1 cellular context compared by ENCODE assay signal in the genomic region with DNA sequence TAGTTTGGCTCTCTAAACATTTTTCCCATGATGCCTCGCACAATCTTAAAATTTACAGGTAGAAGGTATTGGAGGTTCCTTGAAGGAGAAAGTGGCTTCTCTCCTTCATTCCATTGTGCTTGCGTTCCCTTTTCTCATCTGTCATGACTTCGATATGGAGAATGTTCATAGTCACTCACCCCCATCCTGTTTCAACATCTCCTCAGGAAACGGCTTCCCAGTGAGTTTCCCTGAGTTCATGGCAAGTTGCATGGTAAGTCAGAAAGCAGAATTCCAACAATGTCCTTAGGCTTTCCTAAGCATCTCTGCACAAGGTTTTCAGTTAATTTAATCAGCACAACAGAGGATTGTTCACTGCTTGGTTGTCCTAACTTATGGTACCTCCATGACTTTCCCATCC.
TF ChIP-seq lines count a peak whose summit lies in the region.

No MANE protein-coding gene starts in this region.

TF ChIP-seq in GM23338, 12 proteins besides CTCF, POLR2A, EP300 and RAD21:
- TF ChIP-seq, protein P1, sequence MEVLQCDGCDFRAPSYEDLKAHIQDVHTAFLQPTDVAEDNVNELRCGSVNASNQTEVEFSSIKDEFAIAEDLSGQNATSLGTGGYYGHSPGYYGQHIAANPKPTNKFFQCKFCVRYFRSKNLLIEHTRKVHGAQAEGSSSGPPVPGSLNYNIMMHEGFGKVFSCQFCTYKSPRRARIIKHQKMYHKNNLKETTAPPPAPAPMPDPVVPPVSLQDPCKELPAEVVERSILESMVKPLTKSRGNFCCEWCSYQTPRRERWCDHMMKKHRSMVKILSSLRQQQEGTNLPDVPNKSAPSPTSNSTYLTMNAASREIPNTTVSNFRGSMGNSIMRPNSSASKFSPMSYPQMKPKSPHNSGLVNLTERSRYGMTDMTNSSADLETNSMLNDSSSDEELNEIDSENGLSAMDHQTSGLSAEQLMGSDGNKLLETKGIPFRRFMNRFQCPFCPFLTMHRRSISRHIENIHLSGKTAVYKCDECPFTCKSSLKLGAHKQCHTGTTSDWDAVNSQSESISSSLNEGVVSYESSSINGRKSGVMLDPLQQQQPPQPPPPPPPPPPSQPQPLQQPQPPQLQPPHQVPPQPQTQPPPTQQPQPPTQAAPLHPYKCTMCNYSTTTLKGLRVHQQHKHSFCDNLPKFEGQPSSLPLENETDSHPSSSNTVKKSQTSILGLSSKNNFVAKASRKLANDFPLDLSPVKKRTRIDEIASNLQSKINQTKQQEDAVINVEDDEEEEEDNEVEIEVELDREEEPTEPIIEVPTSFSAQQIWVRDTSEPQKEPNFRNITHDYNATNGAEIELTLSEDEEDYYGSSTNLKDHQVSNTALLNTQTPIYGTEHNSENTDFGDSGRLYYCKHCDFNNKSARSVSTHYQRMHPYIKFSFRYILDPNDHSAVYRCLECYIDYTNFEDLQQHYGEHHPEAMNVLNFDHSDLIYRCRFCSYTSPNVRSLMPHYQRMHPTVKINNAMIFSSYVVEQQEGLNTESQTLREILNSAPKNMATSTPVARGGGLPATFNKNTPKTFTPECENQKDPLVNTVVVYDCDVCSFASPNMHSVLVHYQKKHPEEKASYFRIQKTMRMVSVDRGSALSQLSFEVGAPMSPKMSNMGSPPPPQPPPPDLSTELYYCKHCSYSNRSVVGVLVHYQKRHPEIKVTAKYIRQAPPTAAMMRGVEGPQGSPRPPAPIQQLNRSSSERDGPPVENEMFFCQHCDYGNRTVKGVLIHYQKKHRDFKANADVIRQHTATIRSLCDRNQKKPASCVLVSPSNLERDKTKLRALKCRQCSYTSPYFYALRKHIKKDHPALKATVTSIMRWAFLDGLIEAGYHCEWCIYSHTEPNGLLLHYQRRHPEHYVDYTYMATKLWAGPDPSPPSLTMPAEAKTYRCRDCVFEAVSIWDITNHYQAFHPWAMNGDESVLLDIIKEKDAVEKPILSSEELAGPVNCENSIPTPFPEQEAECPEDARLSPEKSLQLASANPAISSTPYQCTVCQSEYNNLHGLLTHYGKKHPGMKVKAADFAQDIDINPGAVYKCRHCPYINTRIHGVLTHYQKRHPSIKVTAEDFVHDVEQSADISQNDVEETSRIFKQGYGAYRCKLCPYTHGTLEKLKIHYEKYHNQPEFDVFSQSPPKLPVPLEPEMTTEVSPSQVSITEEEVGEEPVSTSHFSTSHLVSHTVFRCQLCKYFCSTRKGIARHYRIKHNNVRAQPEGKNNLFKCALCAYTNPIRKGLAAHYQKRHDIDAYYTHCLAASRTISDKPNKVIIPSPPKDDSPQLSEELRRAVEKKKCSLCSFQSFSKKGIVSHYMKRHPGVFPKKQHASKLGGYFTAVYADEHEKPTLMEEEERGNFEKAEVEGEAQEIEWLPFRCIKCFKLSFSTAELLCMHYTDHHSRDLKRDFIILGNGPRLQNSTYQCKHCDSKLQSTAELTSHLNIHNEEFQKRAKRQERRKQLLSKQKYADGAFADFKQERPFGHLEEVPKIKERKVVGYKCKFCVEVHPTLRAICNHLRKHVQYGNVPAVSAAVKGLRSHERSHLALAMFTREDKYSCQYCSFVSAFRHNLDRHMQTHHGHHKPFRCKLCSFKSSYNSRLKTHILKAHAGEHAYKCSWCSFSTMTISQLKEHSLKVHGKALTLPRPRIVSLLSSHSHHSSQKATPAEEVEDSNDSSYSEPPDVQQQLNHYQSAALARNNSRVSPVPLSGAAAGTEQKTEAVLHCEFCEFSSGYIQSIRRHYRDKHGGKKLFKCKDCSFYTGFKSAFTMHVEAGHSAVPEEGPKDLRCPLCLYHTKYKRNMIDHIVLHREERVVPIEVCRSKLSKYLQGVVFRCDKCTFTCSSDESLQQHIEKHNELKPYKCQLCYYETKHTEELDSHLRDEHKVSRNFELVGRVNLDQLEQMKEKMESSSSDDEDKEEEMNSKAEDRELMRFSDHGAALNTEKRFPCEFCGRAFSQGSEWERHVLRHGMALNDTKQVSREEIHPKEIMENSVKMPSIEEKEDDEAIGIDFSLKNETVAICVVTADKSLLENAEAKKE (CRISPR knock-in tag; IDR thresholded peaks at IDR 0.05) = no peak
- no peak for TF ChIP-seq CREB1 (CRISPR knock-in tag; IDR thresholded peaks at IDR 0.05; ENCODE audit: low read depth)
